9 cellular contexts compared by ENCODE assay signal in genomic region chr22:46267431-46268279, GRCh38. TPM values are rescaled to one million over a fixed set of nuclear protein-coding genes. Genes with fewer than 3 reads are reported as not detected.
DNase-seq lines count a peak whose midpoint lies in the region; ATAC-seq, FAIRE-seq and TF ChIP-seq lines count a peak whose summit lies in the region.
"Had no signal": no experiment of that assay in that cellular context is flagged by ENCODE, and none has a peak within 500 bp of the region (broad histone marks: within the 10 kb centered on the region; RNA-seq: fewer than 3 reads in every experiment).

Gene TTC38 (plus strand): TSS chr22:46268008. CDS start chr22:46268040, 32 bp downstream.

- peak within 1 kb of the TSS; percentile 76 to 88 for H3K4me3 ChIP-seq in body of pancreas
- peak within 1 kb of the TSS; percentile 90 for H3K4me3 ChIP-seq in hepatocyte

- H2AFZ ChIP-seq in hepatocyte, result peak within 1 kb of the TSS; percentile 92

- intact Hi-C loops in body of pancreas (cut with DNase I), result no loop called here

- TF ChIP-seq CTCF in D721Med (IDR thresholded peaks at IDR 0.05; ENCODE audit: insufficient read depth, missing control alignments) (no peak), body of pancreas (IDR thresholded peaks at IDR 0.05) (no peak), hepatocyte (IDR thresholded peaks at IDR 0.05; ENCODE audit: poor library complexity) (no peak)

- no peak for FAIRE-seq in D721Med (lab: Jason Lieb, UNC)
- FAIRE-seq: islet of Langerhans had no signal

- H3K79me2 ChIP-seq in hepatocyte, result peaks cover 22% of the 10 kb centered on the region

- H3K27me3 ChIP-seq in body of pancreas (no peaks in the 10 kb centered on the region), hepatocyte (peaks cover 5% of the 10 kb centered on the region)

- no peaks in the 10 kb centered on the region for H4K20me1 ChIP-seq in hepatocyte (ENCODE audit: insufficient read depth, poor library complexity, severe bottlenecking)

- DNase-seq in D721Med (ENCODE audit: insufficient read length, low spot score) (peak; percentile 73), M059J (ENCODE audit: low read depth) (peak; percentile 81), T-helper 22 cell (ENCODE audit: low read depth) (peak; percentile 39), body of pancreas (peak; percentile 95 to 98 (median 96)), hepatocyte (ENCODE audit: low spot score) (peak; percentile 91), pulmonary artery endothelial cell (ENCODE audit: low read depth, low spot score) (peak; percentile 22)

- WGBS in body of pancreas, 2 donors, result 1% methylated on average over 14 to 58 of the region's 74 CpGs
- 4% methylated on average over 64 of the region's 74 CpGs for WGBS in hepatocyte (ENCODE audit: low lambda C conversion rate, missing lambda C conversion rate)

- ATAC-seq in GM21526 (IDR thresholded peaks at IDR 0.05; ENCODE audit: low FRiP score, unreplicated experiment), result peak; percentile 58
- ATAC-seq in body of pancreas, result peak; percentile 98
- ATAC-seq in GM18873 (IDR thresholded peaks at IDR 0.05; ENCODE audit: low FRiP score, unreplicated experiment), result no peak

- H3K9me2 ChIP-seq in hepatocyte (replicated peaks; ENCODE audit: insufficient read depth), result no peaks in the 10 kb centered on the region

- peak within 1 kb of the TSS; percentile 81 for H3K4me2 ChIP-seq in hepatocyte

- H3K27ac ChIP-seq in body of pancreas (peak within 1 kb of the TSS; percentile 79 to 90 (median 85)), hepatocyte (peak within 1 kb of the TSS; percentile 73)

- peaks cover 4 to 6% of the 10 kb centered on the region in 2 donors for H3K36me3 ChIP-seq in body of pancreas (replicated peaks in 1 of 2; ENCODE audit: insufficient read depth in 1 of 2, low read depth in 2 of 2)
- H3K36me3 ChIP-seq in hepatocyte (replicated peaks; ENCODE audit: insufficient read depth, low read depth), result no peaks in the 10 kb centered on the region

- H3K9me3 ChIP-seq in body of pancreas (no peaks in the 10 kb centered on the region), hepatocyte (ENCODE audit: low read depth) (no peaks in the 10 kb centered on the region)

- peak; percentile 59 to 92 (median 87) for TF ChIP-seq POLR2A in body of pancreas (IDR thresholded peaks at IDR 0.05)

- H3K4me1 ChIP-seq in body of pancreas (peaks cover 36% of the 10 kb centered on the region), hepatocyte (ENCODE audit: insufficient read depth) (peaks cover 11% of the 10 kb centered on the region)

RNA-seq across cellular contexts. Expression of gene TTC38, which starts in this region (rescaled TPM):
- total RNA-seq in M059J (2014; rRNA removed; shearing (Covaris generic)), result 20.0 and 50.0 TPM in 2 replicates
- 100 to 1,000 TPM in 1 of 2 donors, 10 to 100 TPM in 1; 38.4 to 113 TPM for total RNA-seq in body of pancreas
- 62.4 and 85.8 TPM in 2 replicates for total RNA-seq in hepatocyte
- polyA plus RNA-seq in hepatocyte, result 44.3 and 48.3 TPM in 2 replicates
- 27.6 and 28.2 TPM in 2 replicates for total RNA-seq in pulmonary artery endothelial cell

Comparison
In these comparisons a context has a peak if more than half of its experiments do, and no peak if none do; other contexts are left out.
1. DNase-seq: peak in every context shown above with its lines; median percentile 96 in body of pancreas; 91 in hepatocyte; 81 in M059J; 73 in D721Med; 39 in T-helper 22 cell; 22 in pulmonary artery endothelial cell.